ENCODE assay signal across 18 cellular contexts in the genomic region with DNA sequence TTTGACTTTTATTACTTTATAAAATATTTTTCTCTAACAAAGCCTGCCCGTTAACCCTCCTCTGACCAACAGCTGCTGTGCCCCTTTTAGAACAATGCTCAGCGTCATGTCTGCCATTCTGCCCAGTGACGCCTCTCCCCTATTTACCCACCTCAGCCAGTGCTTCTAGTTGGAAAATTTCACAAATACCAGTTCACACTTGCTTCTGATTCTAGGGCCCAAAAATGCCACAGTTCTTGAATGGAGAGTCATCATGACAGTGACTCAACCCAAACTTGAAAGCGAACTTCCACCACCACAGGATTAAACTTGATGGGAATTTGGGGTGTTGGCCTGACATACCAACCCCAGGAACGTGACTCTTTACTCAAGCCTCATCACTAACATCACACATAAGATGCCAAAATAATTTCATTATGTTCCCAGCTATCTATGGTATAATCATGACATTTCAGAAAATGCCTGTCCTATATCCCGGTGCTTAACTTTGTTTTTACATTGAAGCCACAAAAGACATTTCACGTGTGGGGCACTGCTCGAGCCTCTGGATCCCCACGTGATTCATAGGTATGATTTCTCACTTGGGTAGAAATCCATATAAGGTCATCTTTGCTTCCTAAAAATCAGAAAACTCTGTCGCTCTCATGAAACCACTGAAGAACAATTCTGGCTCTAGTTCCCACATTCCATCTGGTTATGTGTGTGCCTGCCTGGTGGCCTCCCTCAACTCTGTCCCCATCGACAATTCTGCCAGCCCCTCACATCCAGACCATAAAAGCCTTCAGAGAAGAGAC.
DNase-seq lines count a peak whose midpoint lies in the region; ATAC-seq, FAIRE-seq and TF ChIP-seq lines count a peak whose summit lies in the region.
"Had no signal": no experiment of that assay in that cellular context is flagged by ENCODE, and none has a peak within 500 bp of the region (broad histone marks: within the 10 kb centered on the region; RNA-seq: fewer than 3 reads in every experiment).

No MANE protein-coding gene starts in this region.

- no peak overlapping the region for H2AFZ ChIP-seq in ACC112 (ENCODE audit: low read length, unreplicated experiment)
- H2AFZ ChIP-seq in keratinocyte (ENCODE audit: control insufficient read depth, low read length) = peak overlapping the region; percentile 25
- H2AFZ ChIP-seq in hepatocyte = no peak overlapping the region
- no peak overlapping the region for H2AFZ ChIP-seq in SK-N-SH (ENCODE audit: low read depth)

- DNase-seq in SW480 (ENCODE audit: low spot score) = peak; percentile 97
- peak; percentile 92 for DNase-seq in keratinocyte (ENCODE audit: low read depth, low spot score)
- no peak for DNase-seq in hepatocyte (ENCODE audit: low spot score)
- DNase-seq in NCI-H2227 (lab: John Stamatoyannopoulos, UW; ENCODE audit: unreplicated experiment) = no peak
- DNase-seq in SK-N-SH = no peak
- no peak for DNase-seq in body of pancreas
- DNase-seq: ACHN; activated T-cell treated with anti-CD3 and anti-CD28 coated beads, Interleukin-2, amount 50 U/mL, for 1 hour; CD8-positive, alpha-beta memory T cell; cortex of kidney; heart right ventricle; psoas muscle had no signal

- H3K27ac ChIP-seq in ACC112 (ENCODE audit: low read depth, low read length) = peak overlapping the region; percentile 29
- H3K27ac ChIP-seq in HEK293 (ENCODE audit: extremely low read depth, low read depth, low read length) = no peak overlapping the region
- H3K27ac ChIP-seq in keratinocyte (ENCODE audit: control insufficient read depth, insufficient read depth, low read length) = peak overlapping the region; percentile 100
- no peak overlapping the region for H3K27ac ChIP-seq in hepatocyte
- no peak overlapping the region for H3K27ac ChIP-seq in SK-N-SH (ENCODE audit: low read depth in 2 of 2, low read length in 1 of 2)
- H3K27ac ChIP-seq in body of pancreas = no peak overlapping the region
- H3K27ac ChIP-seq: esophagus muscularis mucosa, heart right ventricle, psoas muscle had no signal

- H3K36me3 ChIP-seq in ACC112 (ENCODE audit: insufficient read depth, low read length) (no peaks in the 10 kb centered on the region), HEK293 (ENCODE audit: control insufficient read depth in 2 of 2, insufficient read depth in 1 of 2, low read length in 2 of 2) (no peaks in the 10 kb centered on the region), keratinocyte (ENCODE audit: control insufficient read depth in 2 of 2, extremely low read depth in 1 of 2, insufficient read depth in 2 of 2, low read length in 2 of 2) (no peaks in the 10 kb centered on the region), hepatocyte (replicated peaks; ENCODE audit: insufficient read depth, low read depth) (no peaks in the 10 kb centered on the region), SK-N-SH (replicated peaks in 1 of 2; ENCODE audit: control insufficient read depth in 1 of 2, insufficient read depth in 2 of 2, low read length in 1 of 2) (no peaks in the 10 kb centered on the region), body of pancreas (replicated peaks in 1 of 2; ENCODE audit: insufficient read depth in 1 of 2, low read depth in 2 of 2) (no peaks in the 10 kb centered on the region)
- H3K36me3 ChIP-seq: esophagus muscularis mucosa, heart right ventricle had no signal

- no peak for TF ChIP-seq EP300 in SK-N-SH (IDR thresholded peaks at IDR 0.05; ENCODE audit: borderline replicate concordance in 1 of 2, low read depth in 1 of 2, low read length in 1 of 2)

- 91% methylated on average over 11 of the region's 11 CpGs for WGBS in hepatocyte (ENCODE audit: low lambda C conversion rate, missing lambda C conversion rate)
- WGBS in SK-N-SH (ENCODE audit: low lambda C conversion rate) = 15% methylated on average over 11 of the region's 11 CpGs
- WGBS in body of pancreas, 2 donors = 69 to 83% methylated on average over 11 of the region's 11 CpGs

- no peak for TF ChIP-seq RAD21 in SK-N-SH (IDR thresholded peaks at IDR 0.05; ENCODE audit: low read length)

- H3K4me1 ChIP-seq in ACC112 (ENCODE audit: control insufficient read depth, insufficient read depth, low read length, unreplicated experiment) = peaks cover 6% of the 10 kb centered on the region
- no peaks in the 10 kb centered on the region for H3K4me1 ChIP-seq in HEK293 (ENCODE audit: control insufficient read depth, insufficient read depth, low read length)
- H3K4me1 ChIP-seq in keratinocyte (ENCODE audit: control insufficient read depth, extremely low read depth, insufficient read depth, low read length) = peaks cover 43% of the 10 kb centered on the region
- peaks cover 8% of the 10 kb centered on the region for H3K4me1 ChIP-seq in hepatocyte (ENCODE audit: insufficient read depth)
- no peaks in the 10 kb centered on the region for H3K4me1 ChIP-seq in SK-N-SH (ENCODE audit: control insufficient read depth in 1 of 2, insufficient read depth in 2 of 2, low read depth in 1 of 2, low read length in 1 of 2)
- H3K4me1 ChIP-seq in body of pancreas = no peaks in the 10 kb centered on the region
- H3K4me1 ChIP-seq: esophagus muscularis mucosa, heart right ventricle, psoas muscle had no signal

- TF ChIP-seq CTCF in HEK293 (tag by site-specific recombination; IDR thresholded peaks at IDR 0.05) (no peak), keratinocyte (optimal IDR thresholded peaks at IDR 0.05 in 1 of 3, IDR thresholded peaks at IDR 0.05 in 1 of 3, conservative IDR thresholded peaks at IDR 0.05 in 1 of 3; ENCODE audit: extremely low read depth in 1 of 3, insufficient read depth in 2 of 3, low read length in 3 of 3) (no peak), hepatocyte (IDR thresholded peaks at IDR 0.05; ENCODE audit: poor library complexity) (no peak), SK-N-SH (IDR thresholded peaks at IDR 0.05) (no peak), body of pancreas (IDR thresholded peaks at IDR 0.05) (no peak)

- POLR2A ChIA-PET in HEK293 (lab: Yijun Ruan, JAX) (no interaction called here), SK-N-SH (lab: Yijun Ruan, JAX) (no interaction called here)

- H3K4me2 ChIP-seq in keratinocyte (ENCODE audit: control insufficient read depth, extremely low read depth, insufficient read depth, low read depth, low read length) = peak overlapping the region; percentile 97
- no peak overlapping the region for H3K4me2 ChIP-seq in hepatocyte
- H3K4me2 ChIP-seq in SK-N-SH = no peak overlapping the region

- H3K9me1 ChIP-seq in keratinocyte (ENCODE audit: control insufficient read depth, extremely low read depth, insufficient read depth, low read length) = no peaks in the 10 kb centered on the region

- dilution Hi-C loops in keratinocyte (cut with MboI; ENCODE audit: extremely low pct_ligation_motif_present, low sequenced_read_pairs) = no loop called here

- H3K9me2 ChIP-seq in hepatocyte (replicated peaks; ENCODE audit: insufficient read depth) (no peaks in the 10 kb centered on the region), SK-N-SH (no peaks in the 10 kb centered on the region)

- FAIRE-seq in keratinocyte (lab: Jason Lieb, UNC) = peak; percentile 97
- FAIRE-seq: islet of Langerhans, K562 had no signal

- H4K20me1 ChIP-seq in keratinocyte (ENCODE audit: control insufficient read depth, extremely low read depth, insufficient read depth, low read length) (no peaks in the 10 kb centered on the region), hepatocyte (ENCODE audit: insufficient read depth, poor library complexity, severe bottlenecking) (no peaks in the 10 kb centered on the region), SK-N-SH (ENCODE audit: insufficient read depth) (no peaks in the 10 kb centered on the region)

- intact Hi-C loops in body of pancreas (cut with DNase I) = no loop called here

- H3K4me3 ChIP-seq in ACC112 (ENCODE audit: low read depth, low read length) = no peak overlapping the region
- no peak overlapping the region for H3K4me3 ChIP-seq in HEK293 (ENCODE audit: low read depth, low read length)
- H3K4me3 ChIP-seq in keratinocyte (ENCODE audit: control insufficient read depth in 2 of 3, extremely low read depth in 1 of 3, insufficient read depth in 2 of 3, low read depth in 1 of 3, low read length in 3 of 3) = peak overlapping the region in 2 of 3 experiments; percentile 37 to 53
- no peak overlapping the region for H3K4me3 ChIP-seq in hepatocyte
- no peak overlapping the region for H3K4me3 ChIP-seq in SK-N-SH (ENCODE audit: low read depth in 2 of 2, low read length in 1 of 2)
- no peak overlapping the region for H3K4me3 ChIP-seq in body of pancreas
- H3K4me3 ChIP-seq: esophagus muscularis mucosa, heart right ventricle, K562, psoas muscle had no signal

- H3K9ac ChIP-seq in keratinocyte (ENCODE audit: control insufficient read depth, extremely low read depth, insufficient read depth, low read length) (peak overlapping the region; percentile 89), SK-N-SH (no peak overlapping the region)

- 0 out of 2 replicates have a peak, but pooled peaks cover 8% of the 10 kb centered on the region for H3K27me3 ChIP-seq in ACC112 (ENCODE audit: insufficient read depth, low read length)
- no peaks in the 10 kb centered on the region for H3K27me3 ChIP-seq in keratinocyte (ENCODE audit: control insufficient read depth, extremely low read depth, insufficient read depth, low read length)
- H3K27me3 ChIP-seq in hepatocyte = no peaks in the 10 kb centered on the region
- no peaks in the 10 kb centered on the region; the same call in 1 of the 2 replicates for H3K27me3 ChIP-seq in SK-N-SH (ENCODE audit: insufficient read depth)
- no peaks in the 10 kb centered on the region for H3K27me3 ChIP-seq in body of pancreas
- H3K27me3 ChIP-seq: esophagus muscularis mucosa had no signal

- H3K9me3 ChIP-seq in HEK293 (ENCODE audit: control insufficient read depth, insufficient read depth, low read depth, low read length) (no peaks in the 10 kb centered on the region), keratinocyte (ENCODE audit: control insufficient read depth, low read depth, low read length) (no peaks in the 10 kb centered on the region), hepatocyte (ENCODE audit: low read depth) (no peaks in the 10 kb centered on the region), SK-N-SH (no peaks in the 10 kb centered on the region), body of pancreas (no peaks in the 10 kb centered on the region)
- H3K9me3 ChIP-seq: esophagus muscularis mucosa, heart right ventricle, psoas muscle had no signal

- H3K79me2 ChIP-seq in ACC112 (ENCODE audit: control insufficient read depth, insufficient read depth, low read length, unreplicated experiment) = no peaks in the 10 kb centered on the region
- H3K79me2 ChIP-seq in keratinocyte (ENCODE audit: control insufficient read depth, insufficient read depth, low read length) = no peaks in the 10 kb centered on the region
- H3K79me2 ChIP-seq in hepatocyte = no peaks in the 10 kb centered on the region
- no peaks in the 10 kb centered on the region for H3K79me2 ChIP-seq in SK-N-SH (ENCODE audit: insufficient read depth)

- ATAC-seq in body of pancreas = no peak
- ATAC-seq: Panc1 had no signal

- no peaks in the 10 kb centered on the region for H3F3A ChIP-seq in SK-N-SH (replicated peaks; ENCODE audit: insufficient read depth)

- CTCF ChIA-PET in HEK293 (lab: Yijun Ruan, JAX) = interaction anchor here (0.8 kb wide), 1 partner anchor 1211 kb away, joined by 3 read pairs; no protein-coding TSS in a partner anchor
- CTCF ChIA-PET in SK-N-SH (lab: Yijun Ruan, JAX) = no interaction called here

- no peak for TF ChIP-seq POLR2A in body of pancreas (IDR thresholded peaks at IDR 0.05)

TF ChIP-seq in SK-N-SH, 30 proteins besides CTCF, POLR2A, EP300 and RAD21 (continues in another document):
- TF ChIP-seq TCF12 (IDR thresholded peaks at IDR 0.05) = no peak
- TF ChIP-seq FOXM1 (IDR thresholded peaks at IDR 0.05; ENCODE audit: low read depth) = no peak

Comparison
In these comparisons a context has a peak if more than half of its experiments do, and no peak if none do; other contexts are left out.
1. H3K27ac ChIP-seq: peak in ACC112 (single experiment) and keratinocyte (single experiment); none in HEK293 (single experiment), hepatocyte (single experiment), SK-N-SH (0 of 2) and body of pancreas (0 of 4).
2. H3K4me3 ChIP-seq: peak in keratinocyte (2 of 3); none in ACC112 (single experiment), HEK293 (single experiment), hepatocyte (single experiment), SK-N-SH (0 of 2) and body of pancreas (0 of 2).
3. DNase-seq: peak in SW480 (single experiment) and keratinocyte (single experiment); none in hepatocyte (single experiment), NCI-H2227 (single experiment), SK-N-SH (single experiment) and body of pancreas (0 of 4).